In genomic region chr14:75077794-75078193, GRCh38 we compare ENCODE assay signal across 24 cellular contexts. TPM values are rescaled to one million over a fixed set of nuclear protein-coding genes. Genes with fewer than 3 reads are reported as not detected.
A peak's percentile ranks its signal among the peaks of the same experiment; 100 is the strongest.
DNase-seq lines count a peak whose midpoint lies in the region; ATAC-seq and TF ChIP-seq lines count a peak whose summit lies in the region.
"Had no signal": no experiment of that assay in that cellular context is flagged by ENCODE, and none has a peak within 500 bp of the region (broad histone marks: within the 10 kb centered on the region; RNA-seq: fewer than 3 reads in every experiment).

No MANE protein-coding gene starts in this region.

- no peaks in the 10 kb centered on the region for H3K4me1 Mint-ChIP-seq in activated T-cell treated with anti-CD3 and anti-CD28 coated beads, Interleukin-2, amount 50 U/mL, for 72 hours (ENCODE audit: low read depth)
- H3K4me1 Mint-ChIP-seq in WTC11 = no peaks in the 10 kb centered on the region
- H3K4me1 Mint-ChIP-seq: B cell had no signal

- ATAC-seq in GM18505 (IDR thresholded peaks at IDR 0.05; ENCODE audit: unreplicated experiment) (peak; percentile 64), HG03521 (IDR thresholded peaks at IDR 0.05; ENCODE audit: unreplicated experiment) (no peak), WTC11 (no peak)
- no peak for ATAC-seq in activated T-cell treated with anti-CD3 and anti-CD28 coated beads, Interleukin-2, amount 50 U/mL, for 72 hours (replicated peaks in 1 of 2)
- ATAC-seq: GM12878, PC-3 had no signal

- DNase-seq in NCI-H2227 (lab: John Stamatoyannopoulos, UW; ENCODE audit: unreplicated experiment) (peak; percentile 85), epidermal melanocyte (ENCODE audit: insufficient read length, low spot score) (peak; percentile 33), WTC11 (ENCODE audit: low spot score) (no peak)
- no peak for DNase-seq in activated T-cell treated with anti-CD3 and anti-CD28 coated beads, Interleukin-2, amount 50 U/mL, for 72 hours
- DNase-seq: ACHN; CD4-positive, alpha-beta memory T cell; DND-41; GDM1; Kasumi-1; MM.1S; NCI-H1105; NCI-H1694; NCI-H2171; NCI-H774; PC-3; SJCRH30 had no signal

- H3K27me3 Mint-ChIP-seq in activated T-cell treated with anti-CD3 and anti-CD28 coated beads, Interleukin-2, amount 50 U/mL, for 72 hours (ENCODE audit: low read depth) = no peaks in the 10 kb centered on the region
- H3K27me3 Mint-ChIP-seq in WTC11 (ENCODE audit: low read depth) = no peaks in the 10 kb centered on the region
- H3K27me3 Mint-ChIP-seq: B cell; CD4-positive, alpha-beta memory T cell; IgD-negative memory B cell had no signal

- peaks cover 18% of the 10 kb centered on the region for H3K4me1 ChIP-seq in rectal smooth muscle tissue (ENCODE audit: control insufficient read depth, insufficient read depth, low read length)

- H3K4me3 ChIP-seq in rectal smooth muscle tissue (ENCODE audit: low read length) = no peak overlapping the region
- H3K4me3 ChIP-seq: GM12878, SJCRH30 had no signal

- CTCF ChIA-PET in WTC11 (lab: Charles Lee) = interaction anchor here (1.1 to 1.4 kb wide), 2 partner anchors 11 to 172 kb away, joined by 4 read pairs; no protein-coding TSS in a partner anchor

- no peak for TF ChIP-seq POLR2A in GM18505 (IDR thresholded peaks at IDR 0.05; ENCODE audit: borderline replicate concordance, extremely low read depth, insufficient read depth, insufficient read length)

- TF ChIP-seq CTCF in WTC11 (IDR thresholded peaks at IDR 0.05) = no peak

- H3K36me3 ChIP-seq in rectal smooth muscle tissue (ENCODE audit: control insufficient read depth, insufficient read depth, low read length) = no peaks in the 10 kb centered on the region

- POLR2A ChIA-PET in WTC11 (lab: Charles Lee) = no interaction called here

- no peak overlapping the region for H3K4me3 Mint-ChIP-seq in activated T-cell treated with anti-CD3 and anti-CD28 coated beads, Interleukin-2, amount 50 U/mL, for 72 hours
- no peak overlapping the region for H3K4me3 Mint-ChIP-seq in WTC11
- H3K4me3 Mint-ChIP-seq: B cell; CD4-positive, alpha-beta memory T cell; IgD-negative memory B cell had no signal

- H3K9ac ChIP-seq in rectal smooth muscle tissue (ENCODE audit: low read length) = no peak overlapping the region

- H3K27me3 ChIP-seq in rectal smooth muscle tissue (ENCODE audit: control insufficient read depth, insufficient read depth, low read length) = no peaks in the 10 kb centered on the region
- H3K27me3 ChIP-seq: SJCRH30 had no signal

- no peak overlapping the region for H3K27ac Mint-ChIP-seq in activated T-cell treated with anti-CD3 and anti-CD28 coated beads, Interleukin-2, amount 50 U/mL, for 72 hours
- H3K27ac Mint-ChIP-seq in WTC11 = no peak overlapping the region
- H3K27ac Mint-ChIP-seq: B cell, IgD-negative memory B cell had no signal

- H3K9me3 Mint-ChIP-seq in activated T-cell treated with anti-CD3 and anti-CD28 coated beads, Interleukin-2, amount 50 U/mL, for 72 hours = no peaks in the 10 kb centered on the region
- no peaks in the 10 kb centered on the region for H3K9me3 Mint-ChIP-seq in WTC11
- H3K9me3 Mint-ChIP-seq: CD4-positive, alpha-beta memory T cell; IgD-negative memory B cell had no signal

- no peaks in the 10 kb centered on the region for H3K36me3 Mint-ChIP-seq in activated T-cell treated with anti-CD3 and anti-CD28 coated beads, Interleukin-2, amount 50 U/mL, for 72 hours (ENCODE audit: insufficient read depth in 2 of 2)
- no peaks in the 10 kb centered on the region for H3K36me3 Mint-ChIP-seq in WTC11
- H3K36me3 Mint-ChIP-seq: IgD-negative memory B cell had no signal

- peak overlapping the region; percentile 8 for H3K27ac ChIP-seq in rectal smooth muscle tissue (ENCODE audit: low read depth, low read length)
- H3K27ac ChIP-seq: RWPE1, SJCRH30 had no signal

TF ChIP-seq in WTC11, 78 proteins besides CTCF, POLR2A, EP300 and RAD21:
- no peak for TF ChIP-seq FOXP1 (CRISPR knock-in tag; IDR thresholded peaks at IDR 0.05; ENCODE audit: borderline replicate concordance)
- TF ChIP-seq, protein P1, sequence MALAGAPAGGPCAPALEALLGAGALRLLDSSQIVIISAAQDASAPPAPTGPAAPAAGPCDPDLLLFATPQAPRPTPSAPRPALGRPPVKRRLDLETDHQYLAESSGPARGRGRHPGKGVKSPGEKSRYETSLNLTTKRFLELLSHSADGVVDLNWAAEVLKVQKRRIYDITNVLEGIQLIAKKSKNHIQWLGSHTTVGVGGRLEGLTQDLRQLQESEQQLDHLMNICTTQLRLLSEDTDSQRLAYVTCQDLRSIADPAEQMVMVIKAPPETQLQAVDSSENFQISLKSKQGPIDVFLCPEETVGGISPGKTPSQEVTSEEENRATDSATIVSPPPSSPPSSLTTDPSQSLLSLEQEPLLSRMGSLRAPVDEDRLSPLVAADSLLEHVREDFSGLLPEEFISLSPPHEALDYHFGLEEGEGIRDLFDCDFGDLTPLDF (CRISPR knock-in tag; IDR thresholded peaks at IDR 0.05) = no peak
- TF ChIP-seq, protein P2, sequence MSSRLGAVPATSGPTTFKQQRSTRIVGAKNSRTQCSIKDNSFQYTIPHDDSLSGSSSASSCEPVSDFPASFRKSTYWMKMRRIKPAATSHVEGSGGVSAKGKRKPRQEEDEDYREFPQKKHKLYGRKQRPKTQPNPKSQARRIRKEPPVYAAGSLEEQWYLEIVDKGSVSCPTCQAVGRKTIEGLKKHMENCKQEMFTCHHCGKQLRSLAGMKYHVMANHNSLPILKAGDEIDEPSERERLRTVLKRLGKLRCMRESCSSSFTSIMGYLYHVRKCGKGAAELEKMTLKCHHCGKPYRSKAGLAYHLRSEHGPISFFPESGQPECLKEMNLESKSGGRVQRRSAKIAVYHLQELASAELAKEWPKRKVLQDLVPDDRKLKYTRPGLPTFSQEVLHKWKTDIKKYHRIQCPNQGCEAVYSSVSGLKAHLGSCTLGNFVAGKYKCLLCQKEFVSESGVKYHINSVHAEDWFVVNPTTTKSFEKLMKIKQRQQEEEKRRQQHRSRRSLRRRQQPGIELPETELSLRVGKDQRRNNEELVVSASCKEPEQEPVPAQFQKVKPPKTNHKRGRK (CRISPR knock-in tag; IDR thresholded peaks at IDR 0.05; ENCODE audit: borderline replicate concordance) = no peak
- TF ChIP-seq NFYB (CRISPR knock-in tag; conservative IDR thresholded peaks at IDR 0.05; ENCODE audit: low read depth) = no peak
- TF ChIP-seq ATF2 (CRISPR knock-in tag; IDR thresholded peaks at IDR 0.05; ENCODE audit: borderline replicate concordance, low read depth) = no peak
- TF ChIP-seq OVOL2 (CRISPR knock-in tag; IDR thresholded peaks at IDR 0.05; ENCODE audit: borderline replicate concordance) = no peak
- no peak for TF ChIP-seq CBFB (CRISPR knock-in tag; IDR thresholded peaks at IDR 0.05; ENCODE audit: low read depth)
- no peak for TF ChIP-seq USF1 (CRISPR knock-in tag; IDR thresholded peaks at IDR 0.05)
- TF ChIP-seq JAZF1 (CRISPR knock-in tag; IDR thresholded peaks at IDR 0.05) = no peak

RNA-seq across cellular contexts. Expression of gene ZC2HC1C, which starts 8.4 kb away (rescaled TPM):
- 1 to 10 TPM; 1.2 to 3.0 TPM for total RNA-seq in activated T-cell treated with anti-CD3 and anti-CD28 coated beads, Interleukin-2, amount 50 U/mL, for 72 hours
- total RNA-seq in WTC11 (2021) = 1.3 to 1.8 TPM (median 1.6 TPM) in 3 replicates
- total RNA-seq: HT1080, SJCRH30 had no signal

RNA-seq across cellular contexts. Expression of gene ACYP1, which starts 14.0 kb away (rescaled TPM):
- total RNA-seq in activated T-cell treated with anti-CD3 and anti-CD28 coated beads, Interleukin-2, amount 50 U/mL, for 72 hours = 10 to 100 TPM; 40.5 to 44.9 TPM
- total RNA-seq in WTC11 (2021) = 22.4 to 26.6 TPM (median 23.0 TPM) in 3 replicates

RNA-seq across cellular contexts. Expression of gene MLH3, which starts 26.5 kb away (rescaled TPM):
- 10 to 100 TPM; 16.9 to 19.3 TPM for total RNA-seq in activated T-cell treated with anti-CD3 and anti-CD28 coated beads, Interleukin-2, amount 50 U/mL, for 72 hours
- 16.7 to 18.3 TPM (median 18.2 TPM) in 3 replicates for total RNA-seq in WTC11 (2021)

RNA-seq across cellular contexts. Expression of gene NEK9, which starts 49.1 kb away (rescaled TPM):
- 10 to 100 TPM; 64.1 to 77.5 TPM for total RNA-seq in activated T-cell treated with anti-CD3 and anti-CD28 coated beads, Interleukin-2, amount 50 U/mL, for 72 hours
- total RNA-seq in WTC11 (2021) = 50.8 to 60.5 TPM (median 59.1 TPM) in 3 replicates

Comparison
In these comparisons a context has a peak if more than half of its experiments do, and no peak if none do; other contexts are left out.
1. DNase-seq: peak in NCI-H2227 (single experiment) and epidermal melanocyte (single experiment); none in activated T-cell treated with anti-CD3 and anti-CD28 coated beads, Interleukin-2, amount 50 U/mL, for 72 hours (0 of 2) and WTC11 (single experiment).